Comparison of ENCODE assay signal across 11 cellular contexts in the genomic region with DNA sequence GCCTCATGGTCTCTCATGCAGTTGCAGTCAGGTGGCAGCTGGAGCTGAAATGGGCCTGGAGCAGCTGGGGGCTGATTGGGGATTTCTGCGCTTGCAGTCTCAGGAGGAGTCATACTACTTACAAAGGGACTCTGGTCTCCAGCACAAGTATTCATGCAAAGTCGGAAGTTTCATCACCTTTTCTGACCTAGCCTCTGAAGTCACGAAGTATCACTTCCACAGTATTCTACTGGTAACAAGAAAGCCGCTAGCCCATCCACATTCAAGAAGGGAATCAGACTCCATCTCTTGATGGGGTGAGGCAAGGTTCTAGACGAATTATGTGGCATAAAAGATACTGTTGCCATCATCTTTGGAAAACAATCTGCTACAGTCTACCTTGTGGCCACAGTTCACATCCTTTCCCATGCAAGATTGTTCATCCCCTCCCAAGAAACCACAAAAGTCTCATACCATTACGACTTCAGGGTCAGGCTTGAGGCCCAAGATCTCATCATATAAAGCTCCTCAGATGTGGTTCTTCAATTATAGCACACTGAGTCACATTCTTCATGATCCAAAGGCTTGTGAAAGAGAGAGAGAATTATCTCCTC.
DNase-seq lines count a peak whose midpoint lies in the region; ATAC-seq and TF ChIP-seq lines count a peak whose summit lies in the region.
"Had no signal": no experiment of that assay in that cellular context is flagged by ENCODE, and none has a peak within 500 bp of the region (broad histone marks: within the 10 kb centered on the region; RNA-seq: fewer than 3 reads in every experiment).

No MANE protein-coding gene starts in this region.

- no peaks in the 10 kb centered on the region for H3K36me3 ChIP-seq in brain microvascular endothelial cell (replicated peaks)
- H3K36me3 ChIP-seq: uterus had no signal

- ATAC-seq in HG03342 (IDR thresholded peaks at IDR 0.05; ENCODE audit: unreplicated experiment) (peak; percentile 78), GM19324 (IDR thresholded peaks at IDR 0.05; ENCODE audit: low FRiP score, unreplicated experiment) (no peak)

- TF ChIP-seq CTCF in GM20000 (IDR thresholded peaks at IDR 0.05; ENCODE audit: extremely low read depth, missing control alignments) = no peak
- TF ChIP-seq CTCF in brain microvascular endothelial cell (IDR thresholded peaks at IDR 0.05; ENCODE audit: low read depth, low read length, missing control alignments) = no peak

- H3K4me3 ChIP-seq in brain microvascular endothelial cell (ENCODE audit: low read depth, low read length) = no peak overlapping the region
- H3K4me3 ChIP-seq: uterus had no signal

- in situ Hi-C loops in brain microvascular endothelial cell (cut with HindIII; ENCODE audit: low pct_ligation_motif_present, low sequenced_read_pairs) = no loop called here

- H3K27me3 ChIP-seq in brain microvascular endothelial cell (replicated peaks) = no peaks in the 10 kb centered on the region
- H3K27me3 ChIP-seq: uterus had no signal

- DNase-seq in EL (peak; percentile 45), GM20000 (ENCODE audit: low spot score) (peak; percentile 34), brain microvascular endothelial cell (peak; percentile 64), nucleus accumbens (lab: John Stamatoyannopoulos, UW) (no peak), DMS153 treated with DMSO at 0.1 percent for 48 hours (lab: John Stamatoyannopoulos, UW; ENCODE audit: unreplicated experiment) (no peak), NCI-H1105 (lab: John Stamatoyannopoulos, UW) (no peak)
- DNase-seq: mesendoderm, Right ventricle myocardium superior, uterus had no signal

- peak overlapping the region; percentile 22 for H3K27ac ChIP-seq in brain microvascular endothelial cell
- H3K27ac ChIP-seq: uterus had no signal

Comparison
In these comparisons a context has a peak if more than half of its experiments do, and no peak if none do; other contexts are left out.
1. DNase-seq: peak in EL (single experiment), GM20000 (single experiment) and brain microvascular endothelial cell (single experiment); none in nucleus accumbens (0 of 56), DMS153 treated with DMSO at 0.1 percent for 48 hours (single experiment) and NCI-H1105 (single experiment).